ENCODE assay signal across 14 cellular contexts in genomic region chr20:24970030-24970553, GRCh38. TPM values are rescaled to one million over a fixed set of nuclear protein-coding genes. Genes with fewer than 3 reads are reported as not detected.
"Had no signal": no experiment of that assay in that cellular context is flagged by ENCODE, and none has a peak within 500 bp of the region (broad histone marks: within the 10 kb centered on the region; RNA-seq: fewer than 3 reads in every experiment).

No MANE protein-coding gene starts in this region.

- H3K9me3 Mint-ChIP-seq: neural crest cell; stimulated activated naive CD8-positive, alpha-beta T cell treated with anti-CD3 and anti-CD28 coated beads, Interleukin-15, amount 100 ng/mL, for 72 hours had no signal

- H3K4me3 Mint-ChIP-seq: neural crest cell; stimulated activated naive CD8-positive, alpha-beta T cell treated with anti-CD3 and anti-CD28 coated beads, Interleukin-15, amount 100 ng/mL, for 72 hours had no signal

- H3K36me3 ChIP-seq: colonic mucosa, ovary had no signal

- H3K27me3 ChIP-seq: colonic mucosa, gastrocnemius medialis, ovary, testis had no signal

- ATAC-seq: gastrocnemius medialis; stimulated activated naive CD8-positive, alpha-beta T cell treated with anti-CD3 and anti-CD28 coated beads, Interleukin-15, amount 100 ng/mL, for 72 hours had no signal

- FAIRE-seq: kidney had no signal

- H3K4me3 ChIP-seq: colonic mucosa, gastrocnemius medialis, left ventricle myocardium inferior, ovary, testis had no signal

- H3K4me1 Mint-ChIP-seq: neural crest cell had no signal

- H3K9me3 ChIP-seq: colonic mucosa, gastrocnemius medialis, ovary, testis had no signal

- H3K27me3 Mint-ChIP-seq: stimulated activated naive CD8-positive, alpha-beta T cell treated with anti-CD3 and anti-CD28 coated beads, Interleukin-15, amount 100 ng/mL, for 72 hours had no signal

- H3K4me1 ChIP-seq: colonic mucosa, gastrocnemius medialis, left ventricle myocardium inferior, testis had no signal

- H3K27ac ChIP-seq: colonic mucosa, epithelial cell of prostate, gastrocnemius medialis, left ventricle myocardium inferior, ovary, testis had no signal

- DNase-seq: activated CD4-positive, CD25-positive, alpha-beta regulatory T cell; aorta; colonic mucosa; effector CD8-positive, alpha-beta T cell; gastrocnemius medialis; kidney; left ventricle myocardium inferior; mesendoderm; stimulated activated CD4-positive, alpha-beta T cell treated with anti-CD3 and anti-CD28 coated beads, Interleukin-4, amount 100 ng/mL, for 24 hours; stimulated activated naive CD8-positive, alpha-beta T cell treated with anti-CD3 and anti-CD28 coated beads, Interleukin-15, amount 100 ng/mL, for 72 hours; testis had no signal

RNA-seq across cellular contexts. Expression of gene CST7, which starts 21.0 kb away (rescaled TPM):
- total RNA-seq: neural crest cell had no signal
